Comparison of ENCODE assay signal across 23 cellular contexts in the genomic region with DNA sequence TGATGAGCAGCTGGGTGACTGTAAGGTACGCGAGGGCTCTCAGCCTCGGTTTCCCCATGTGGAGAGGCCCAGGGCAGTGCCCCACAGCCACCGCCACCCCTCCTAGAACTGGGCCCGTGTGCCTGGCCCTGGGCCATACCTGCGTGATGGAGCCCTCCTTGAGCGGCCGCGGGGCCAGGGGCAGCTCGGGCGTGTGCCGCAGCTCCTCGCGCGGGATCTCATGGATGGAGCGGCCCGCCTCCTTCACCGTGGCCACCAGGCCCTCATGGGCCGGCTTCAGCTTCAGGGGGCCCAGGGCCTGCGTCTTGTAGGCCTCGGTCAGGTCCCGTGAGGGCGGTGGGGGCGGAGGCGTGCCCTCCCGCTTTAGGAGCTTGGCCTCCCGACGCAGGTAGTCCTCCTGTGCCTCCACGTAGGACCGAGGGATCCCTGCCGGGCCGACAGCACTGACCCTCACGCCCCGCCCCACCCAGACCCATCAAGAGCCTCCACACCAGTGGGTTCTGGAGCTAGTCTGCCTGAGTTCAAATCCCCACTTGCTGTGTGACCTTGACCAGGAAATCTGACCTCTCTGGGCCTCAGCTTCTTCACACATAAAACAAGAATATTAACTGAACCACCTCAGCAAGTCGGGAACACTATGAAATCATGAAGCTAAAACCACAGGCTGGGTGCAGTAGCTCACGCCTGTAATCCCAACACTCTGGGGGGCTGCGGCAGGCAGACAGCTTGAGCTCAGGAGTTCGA. TPM values are rescaled to one million over a fixed set of nuclear protein-coding genes. Genes with fewer than 3 reads are reported as not detected.
"Had no signal": no experiment of that assay in that cellular context is flagged by ENCODE, and none has a peak within 500 bp of the region (broad histone marks: within the 10 kb centered on the region; RNA-seq: fewer than 3 reads in every experiment).

No MANE protein-coding gene starts in this region.

- H3K27me3 ChIP-seq: esophagus squamous epithelium, tibial nerve, upper lobe of left lung had no signal

- H3K9me3 ChIP-seq: esophagus squamous epithelium, lower lobe of right lung, thoracic aorta, tibial nerve, upper lobe of left lung had no signal

- H3K4me1 ChIP-seq: esophagus squamous epithelium, lower lobe of right lung, parathyroid adenoma, upper lobe of left lung had no signal

- ATAC-seq: effector memory CD8-positive, alpha-beta T cell; left ventricle myocardium superior; lower lobe of right lung; natural killer cell; sciatic nerve had no signal

- H3K4me2 ChIP-seq: smooth muscle cell had no signal

- H2AFZ ChIP-seq: parathyroid adenoma had no signal

- DNase-seq: cortex of kidney; effector memory CD8-positive, alpha-beta T cell; erythroblast; esophagus squamous epithelium; foreskin melanocyte; immature natural killer cell; islet precursor cell; left ventricle myocardium superior; lower lobe of right lung; natural killer cell; stimulated activated CD4-positive, alpha-beta T cell treated with anti-CD3 and anti-CD28 coated beads, Interleukin-12 subunit alpha, Interleukin-12 subunit beta, amount 100 ng/mL, for 4 hours; stimulated activated CD4-positive, alpha-beta T cell treated with anti-CD3 and anti-CD28 coated beads, Interleukin-1b, Interleukin-23, amount 100 ng/mL, for 48 hours; stimulated activated CD4-positive, alpha-beta T cell treated with anti-CD3 and anti-CD28 coated beads, Interleukin-4, amount 100 ng/mL, for 1 hour; stimulated activated CD8-positive, alpha-beta memory T cell treated with anti-CD3 and anti-CD28 coated beads, Interleukin-4, amount 100 ng/mL, for 48 hours; stimulated activated naive CD4-positive, alpha-beta T cell treated with Interleukin-2 at 50 U/mL for 16 hours had no signal

- H3K9ac ChIP-seq: parathyroid adenoma had no signal

- H3K4me3 ChIP-seq: esophagus squamous epithelium, lower lobe of right lung, smooth muscle cell, thoracic aorta, tibial nerve, upper lobe of left lung had no signal

- FAIRE-seq: endometrium, urothelium cell line had no signal

- H3K27ac ChIP-seq: esophagus squamous epithelium, lower lobe of right lung, parathyroid adenoma, thoracic aorta, upper lobe of left lung had no signal

RNA-seq across cellular contexts. Expression of a gene that starts 51.7 kb away (rescaled TPM):
- polyA plus RNA-seq: immature natural killer cell had no signal
